Comparison of ENCODE assay signal across 19 cellular contexts in genomic region chr3:172651936-172652595, GRCh38.
"Had no signal": no experiment of that assay in that cellular context is flagged by ENCODE, and none has a peak within 500 bp of the region (broad histone marks: within the 10 kb centered on the region; RNA-seq: fewer than 3 reads in every experiment).

No MANE protein-coding gene starts in this region.

- H3K4me3 ChIP-seq: heart left ventricle, psoas muscle, skin epidermis had no signal

- H3K36me3 Mint-ChIP-seq: type B pancreatic cell had no signal

- FAIRE-seq: colon, islet of Langerhans, urothelium cell line had no signal

- H3K36me3 ChIP-seq: heart left ventricle, neutrophil had no signal

- H3K27me3 Mint-ChIP-seq: naive thymus-derived CD8-positive, alpha-beta T cell; stimulated activated naive B cell treated with anti-CD40 and anti-IgM and Interleukin-4, amounts not matched to agents 10 μg/mL and 1 μg/mL and 100 μg/mL, for 72 hours; stimulated activated naive CD8-positive, alpha-beta T cell treated with anti-CD3 and anti-CD28 coated beads, Interleukin-15, amount 100 ng/mL, for 72 hours; type B pancreatic cell had no signal

- H3K4me1 Mint-ChIP-seq: stimulated activated naive B cell treated with anti-CD40 and anti-IgM and Interleukin-4, amounts not matched to agents 10 μg/mL and 1 μg/mL and 100 μg/mL, for 72 hours; stimulated activated naive CD8-positive, alpha-beta T cell treated with anti-CD3 and anti-CD28 coated beads, Interleukin-15, amount 100 ng/mL, for 72 hours had no signal

- H3K27ac ChIP-seq: foreskin keratinocyte, heart left ventricle, neutrophil, psoas muscle had no signal

- DNase-seq: dermis blood vessel endothelial cell; foreskin keratinocyte; heart left ventricle; hypothalamus; kidney glomerular epithelial cell; naive thymus-derived CD8-positive, alpha-beta T cell; psoas muscle; stimulated activated CD4-positive, alpha-beta T cell treated with anti-CD3 and anti-CD28 coated beads, Interleukin-2, amount 100 ng/mL, for 24 hours; stimulated activated CD4-positive, alpha-beta T cell treated with anti-CD3 and anti-CD28 coated beads, Interleukin-4, amount 100 ng/mL, for 4 hours; stimulated activated naive B cell treated with anti-CD40 and anti-IgM and Interleukin-4, amounts not matched to agents 10 μg/mL and 1 μg/mL and 100 μg/mL, for 72 hours; stimulated activated naive CD8-positive, alpha-beta T cell treated with anti-CD3 and anti-CD28 coated beads, Interleukin-15, amount 100 ng/mL, for 72 hours; substantia nigra had no signal

- H3K27ac Mint-ChIP-seq: naive thymus-derived CD8-positive, alpha-beta T cell; stimulated activated naive B cell treated with anti-CD40 and anti-IgM and Interleukin-4, amounts not matched to agents 10 μg/mL and 1 μg/mL and 100 μg/mL, for 72 hours; type B pancreatic cell had no signal

- ATAC-seq: foreskin keratinocyte; heart left ventricle; naive thymus-derived CD8-positive, alpha-beta T cell; psoas muscle; sciatic nerve; stimulated activated naive B cell treated with anti-CD40 and anti-IgM and Interleukin-4, amounts not matched to agents 10 μg/mL and 1 μg/mL and 100 μg/mL, for 72 hours; stimulated activated naive CD8-positive, alpha-beta T cell treated with anti-CD3 and anti-CD28 coated beads, Interleukin-15, amount 100 ng/mL, for 72 hours had no signal

- H3K9me3 Mint-ChIP-seq: naive thymus-derived CD8-positive, alpha-beta T cell; stimulated activated naive CD8-positive, alpha-beta T cell treated with anti-CD3 and anti-CD28 coated beads, Interleukin-15, amount 100 ng/mL, for 72 hours; type B pancreatic cell had no signal

- H3K4me3 Mint-ChIP-seq: naive thymus-derived CD8-positive, alpha-beta T cell; stimulated activated naive B cell treated with anti-CD40 and anti-IgM and Interleukin-4, amounts not matched to agents 10 μg/mL and 1 μg/mL and 100 μg/mL, for 72 hours; stimulated activated naive CD8-positive, alpha-beta T cell treated with anti-CD3 and anti-CD28 coated beads, Interleukin-15, amount 100 ng/mL, for 72 hours; type B pancreatic cell had no signal

- H3K9me3 ChIP-seq: heart left ventricle, neutrophil, psoas muscle had no signal

- H3K4me1 ChIP-seq: psoas muscle had no signal

- H3K27me3 ChIP-seq: foreskin keratinocyte, heart left ventricle, neutrophil had no signal
